29 cellular contexts compared by ENCODE assay signal in the genomic region with DNA sequence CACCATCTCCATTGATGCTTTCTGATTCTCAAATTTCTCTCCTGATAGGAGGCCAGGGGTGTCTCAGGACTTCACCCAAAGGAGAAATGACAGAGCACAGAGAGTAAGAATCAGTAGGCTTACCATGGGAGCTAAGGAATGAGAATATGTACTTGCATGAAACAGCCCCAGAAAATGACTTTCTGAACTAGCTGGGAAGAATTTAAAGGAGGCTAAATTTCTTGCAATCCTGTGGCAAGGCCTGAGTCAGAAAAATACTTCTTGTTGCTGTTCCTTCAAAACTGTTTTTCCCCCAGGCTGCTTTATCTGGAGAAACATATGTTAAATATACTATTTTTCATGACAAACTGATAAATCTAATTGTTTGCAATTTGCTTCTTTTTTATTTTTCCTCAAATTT. TPM values are rescaled to one million over a fixed set of nuclear protein-coding genes. Genes with fewer than 3 reads are reported as not detected.
A peak's percentile ranks its signal among the peaks of the same experiment; 100 is the strongest.
DNase-seq lines count a peak whose midpoint lies in the region; ATAC-seq and TF ChIP-seq lines count a peak whose summit lies in the region.
"Had no signal": no experiment of that assay in that cellular context is flagged by ENCODE, and none has a peak within 500 bp of the region (broad histone marks: within the 10 kb centered on the region; RNA-seq: fewer than 3 reads in every experiment).

No MANE protein-coding gene starts in this region.

- no peak overlapping the region for H3K4me3 Mint-ChIP-seq in HFFc6
- H3K4me3 Mint-ChIP-seq: activated CD4-positive, alpha-beta memory T cell treated with anti-CD3 and anti-CD28 coated beads, Interleukin-2, amount 10 ng/mL, durations not matched to agents 7 days and 5 days; brain; naive thymus-derived CD4-positive, alpha-beta T cell had no signal

- in situ Hi-C loops in astrocyte of the spinal cord (cut with HindIII; ENCODE audit: low sequenced_read_pairs) = no loop called here

- ATAC-seq in GM21723 (IDR thresholded peaks at IDR 0.05; ENCODE audit: unreplicated experiment) = no peak
- ATAC-seq: activated naive CD4-positive, alpha-beta T cell treated with anti-CD3 and anti-CD28 coated beads, Interleukin-2, amount 50 U/mL, for 72 hours; gastroesophageal sphincter; naive thymus-derived CD4-positive, alpha-beta T cell; psoas muscle; stimulated activated naive CD8-positive, alpha-beta T cell treated with anti-CD3 and anti-CD28 coated beads, Interleukin-15, Interleukin-2, amounts not matched to agents 100 U/mL and 50 U/mL, for 24 hours had no signal

- H3K27ac Mint-ChIP-seq in HFFc6 = no peak overlapping the region
- H3K27ac Mint-ChIP-seq: activated CD4-positive, alpha-beta memory T cell treated with anti-CD3 and anti-CD28 coated beads, Interleukin-2, amount 10 ng/mL, durations not matched to agents 7 days and 5 days; activated naive CD4-positive, alpha-beta T cell treated with anti-CD3 and anti-CD28 coated beads, Interleukin-2, amount 50 U/mL, for 72 hours; activated T-helper 2 cell treated with anti-CD3 and anti-CD28 coated beads, Interferon-gamma antibody, Interleukin-2, Interleukin-4, amounts not matched to agents 10 μg/mL and 5 μg/mL and 100 μg/mL, durations not matched to agents 14 hours and 24 hours and 36 hours; brain; naive thymus-derived CD4-positive, alpha-beta T cell had no signal

- no peaks in the 10 kb centered on the region for H3K9me3 Mint-ChIP-seq in HFFc6

- H3K4me1 Mint-ChIP-seq in HFFc6 (ENCODE audit: low read depth) = no peaks in the 10 kb centered on the region
- H3K4me1 Mint-ChIP-seq: activated CD4-positive, alpha-beta memory T cell treated with anti-CD3 and anti-CD28 coated beads, Interleukin-2, amount 10 ng/mL, durations not matched to agents 7 days and 5 days; brain; naive thymus-derived CD4-positive, alpha-beta T cell had no signal

- H3K27me3 Mint-ChIP-seq in HFFc6 (ENCODE audit: insufficient read depth) = peaks cover 6% of the 10 kb centered on the region
- H3K27me3 Mint-ChIP-seq: activated CD4-positive, alpha-beta memory T cell treated with anti-CD3 and anti-CD28 coated beads, Interleukin-2, amount 10 ng/mL, durations not matched to agents 7 days and 5 days; brain; naive thymus-derived CD4-positive, alpha-beta T cell had no signal

- peak; percentile 34 for DNase-seq in AG09309 (ENCODE audit: low read depth)
- peak; percentile 61 for DNase-seq in HFFc6
- DNase-seq in astrocyte of the spinal cord (ENCODE audit: low read depth, low spot score) = peak; percentile 48
- DNase-seq in kidney glomerular epithelial cell (lab: John Stamatoyannopoulos, UW) = peak; percentile 24
- DNase-seq in ecto neural progenitor cell (ENCODE audit: low spot score) = no peak
- DNase-seq in retina = no peak
- no peak for DNase-seq in stimulated activated naive CD4-positive, alpha-beta T cell treated with Interleukin-2 at 50 U/mL for 16 hours (lab: John Stamatoyannopoulos, UW)
- DNase-seq: activated CD4-positive, alpha-beta memory T cell treated with anti-CD3 and anti-CD28 coated beads, Interleukin-2, amount 10 ng/mL, durations not matched to agents 7 days and 5 days; activated CD4-positive, alpha-beta T cell treated with anti-CD3 and anti-CD28 coated beads for 1 hour; activated CD8-positive, alpha-beta memory T cell treated with anti-CD3 and anti-CD28 coated beads, Interleukin-2, amount 50 U/mL, for 48 hours; COR-L47; effector memory CD4-positive, alpha-beta T cell; GOT3; midbrain; naive thymus-derived CD4-positive, alpha-beta T cell; NCI-H1092; NCI-H187 treated with DMSO at 0.1 percent for 48 hours; NCI-H2171 treated with DMSO at 0.1 percent for 48 hours; PC-9; psoas muscle; Right ventricle myocardium superior; stimulated activated naive CD8-positive, alpha-beta T cell treated with anti-CD3 and anti-CD28 coated beads, Interleukin-15, Interleukin-2, amounts not matched to agents 100 U/mL and 50 U/mL, for 24 hours; T-helper 2 cell had no signal

- no peak for TF ChIP-seq CTCF in AG09309 (IDR thresholded peaks at IDR 0.05; ENCODE audit: control insufficient read depth, insufficient read depth, low read depth, low read length, missing control alignments)
- TF ChIP-seq CTCF in HFFc6 (IDR thresholded peaks at IDR 0.05) = no peak
- TF ChIP-seq CTCF in astrocyte of the spinal cord (IDR thresholded peaks at IDR 0.05; ENCODE audit: low read depth, low read length) = no peak

- H3K4me3 ChIP-seq in AG09309 (ENCODE audit: control insufficient read depth, low read depth, low read length) (no peak overlapping the region), astrocyte of the spinal cord (ENCODE audit: low read depth, low read length) (no peak overlapping the region)
- H3K4me3 ChIP-seq: BLaER1 treated with 17β-estradiol and CSF1 and Interleukin-3, amounts not matched to agents 10 nM and 100 nM; gastroesophageal sphincter; PC-9; psoas muscle had no signal

- no peaks in the 10 kb centered on the region for H3K36me3 Mint-ChIP-seq in HFFc6 (ENCODE audit: low read depth)
- H3K36me3 Mint-ChIP-seq: activated naive CD4-positive, alpha-beta T cell treated with anti-CD3 and anti-CD28 coated beads, Interleukin-2, amount 50 U/mL, for 72 hours; brain; naive thymus-derived CD4-positive, alpha-beta T cell had no signal

RNA-seq across cellular contexts. Expression of a gene that starts 53.4 kb away (rescaled TPM):
- total RNA-seq in HFFc6 (2021; fragmentation: NEBNext Ultra II Directional; extraction: Animal tissue kit (Norgen Biotek cat#: 25700)) = 10 to 100 TPM; 12.7 to 19.2 (median 16.8) TPM
- total RNA-seq: activated CD4-positive, alpha-beta memory T cell treated with anti-CD3 and anti-CD28 coated beads, Interleukin-2, amount 10 ng/mL, durations not matched to agents 7 days and 5 days; activated naive CD4-positive, alpha-beta T cell treated with anti-CD3 and anti-CD28 coated beads, Interleukin-2, amount 50 U/mL, for 72 hours; activated T-helper 2 cell treated with anti-CD3 and anti-CD28 coated beads, Interferon-gamma antibody, Interleukin-2, Interleukin-4, amounts not matched to agents 10 μg/mL and 5 μg/mL and 100 μg/mL, durations not matched to agents 14 hours and 24 hours and 36 hours; naive thymus-derived CD4-positive, alpha-beta T cell; PC-9 had no signal

Comparison
In these comparisons a context has a peak if more than half of its experiments do, and no peak if none do; other contexts are left out.
1. DNase-seq: peak in AG09309 (single experiment), HFFc6 (single experiment), astrocyte of the spinal cord (single experiment) and kidney glomerular epithelial cell (single experiment); none in ecto neural progenitor cell (single experiment), retina (single experiment) and stimulated activated naive CD4-positive, alpha-beta T cell treated with Interleukin-2 at 50 U/mL for 16 hours (single experiment).